Comparison of ENCODE assay signal across 12 cellular contexts in genomic region chr12:77113971-77114370, GRCh38.
"Had no signal": no experiment of that assay in that cellular context is flagged by ENCODE, and none has a peak within 500 bp of the region (broad histone marks: within the 10 kb centered on the region; RNA-seq: fewer than 3 reads in every experiment).

No MANE protein-coding gene starts in this region.

- H3K27me3 ChIP-seq: sigmoid colon had no signal

- H3K4me1 ChIP-seq: prostate gland, sigmoid colon had no signal

- H3K9me3 ChIP-seq: prostate gland, sigmoid colon had no signal

- H3K27ac ChIP-seq: prostate gland, sigmoid colon had no signal

- H3K4me3 ChIP-seq: prostate gland, sigmoid colon had no signal

- ATAC-seq: esophagus mucosa, natural killer cell had no signal

- DNase-seq: activated naive CD4-positive, alpha-beta T cell treated with anti-CD3 and anti-CD28 coated beads, Interleukin-2, amount 50 U/mL, for 16 hours; amniotic stem cell; head of caudate nucleus; natural killer cell; nucleus accumbens; sigmoid colon; stimulated activated CD4-positive, alpha-beta T cell treated with anti-CD3 and anti-CD28 coated beads, Interleukin-12 subunit alpha, Interleukin-12 subunit beta, amount 100 ng/mL, for 4 hours; stimulated activated CD4-positive, alpha-beta T cell treated with anti-CD3 and anti-CD28 coated beads, Interleukin-2, amount 100 ng/mL, for 48 hours; stimulated activated naive CD4-positive, alpha-beta T cell treated with Interleukin-2 at 50 U/mL for 16 hours; T-helper 2 cell had no signal

- H3K36me3 ChIP-seq: prostate gland, sigmoid colon had no signal
